18 cellular contexts compared by ENCODE assay signal in genomic region chr11:10926801-10927200, GRCh38.
DNase-seq lines count a peak whose midpoint lies in the region; ATAC-seq and TF ChIP-seq lines count a peak whose summit lies in the region.
"Had no signal": no experiment of that assay in that cellular context is flagged by ENCODE, and none has a peak within 500 bp of the region (broad histone marks: within the 10 kb centered on the region; RNA-seq: fewer than 3 reads in every experiment).

No MANE protein-coding gene starts in this region.

- H3K36me3 Mint-ChIP-seq in activated CD4-positive, alpha-beta memory T cell treated with anti-CD3 and anti-CD28 coated beads for 36 hours = no peaks in the 10 kb centered on the region
- no peaks in the 10 kb centered on the region for H3K36me3 Mint-ChIP-seq in neural progenitor cell

- no peak overlapping the region for H3K4me3 Mint-ChIP-seq in activated CD4-positive, alpha-beta memory T cell treated with anti-CD3 and anti-CD28 coated beads for 36 hours
- no peak overlapping the region for H3K4me3 Mint-ChIP-seq in neural progenitor cell
- H3K4me3 Mint-ChIP-seq: GM23338 had no signal

- H3K9me3 ChIP-seq in PC-3 (ENCODE audit: low read length) = no peaks in the 10 kb centered on the region
- H3K9me3 ChIP-seq in osteoblast (ENCODE audit: low read depth, low read length) = no peaks in the 10 kb centered on the region
- H3K9me3 ChIP-seq in neural progenitor cell (ENCODE audit: low read depth) = no peaks in the 10 kb centered on the region
- H3K9me3 ChIP-seq: SJCRH30, suprapubic skin had no signal

- no peaks in the 10 kb centered on the region for H3K9me3 Mint-ChIP-seq in activated CD4-positive, alpha-beta memory T cell treated with anti-CD3 and anti-CD28 coated beads for 36 hours
- H3K9me3 Mint-ChIP-seq in neural progenitor cell = no peaks in the 10 kb centered on the region
- H3K9me3 Mint-ChIP-seq: GM23338 had no signal

- peak; percentile 17 for ATAC-seq in PC-3
- no peak for ATAC-seq in HG02973 (IDR thresholded peaks at IDR 0.05; ENCODE audit: unreplicated experiment)
- ATAC-seq: GM23338, HepG2 had no signal

- no peak overlapping the region for H2AFZ ChIP-seq in PC-3 (ENCODE audit: low read length)
- H2AFZ ChIP-seq in osteoblast (ENCODE audit: low read length) = no peak overlapping the region
- H2AFZ ChIP-seq in neural progenitor cell (replicated peaks) = no peak overlapping the region

- H3K4me2 ChIP-seq in PC-3 (ENCODE audit: low read length) (peak overlapping the region; percentile 66), osteoblast (ENCODE audit: insufficient read depth, low read length) (peak overlapping the region; percentile 16), neural progenitor cell (no peak overlapping the region)
- H3K4me2 ChIP-seq: GM23338 had no signal

- BruUV-seq in PC-3 (replicated peaks; lab: Mats Ljungman, UMichigan) = no TSS peak

- H3K36me3 ChIP-seq in PC-3 (ENCODE audit: low read depth, low read length) (no peaks in the 10 kb centered on the region), osteoblast (ENCODE audit: insufficient read depth, low read length) (no peaks in the 10 kb centered on the region), neural progenitor cell (no peaks in the 10 kb centered on the region)
- H3K36me3 ChIP-seq: SJCRH30, suprapubic skin had no signal

- TF ChIP-seq CTCF in PC-3 (conservative IDR thresholded peaks at IDR 0.05; ENCODE audit: low read depth, low read length) = no peak
- TF ChIP-seq CTCF in osteoblast (IDR thresholded peaks at IDR 0.05; ENCODE audit: extremely low read depth, low read depth, low read length) = no peak
- no peak for TF ChIP-seq CTCF in neural progenitor cell (IDR thresholded peaks at IDR 0.05)

- H3F3A ChIP-seq in PC-3 (ENCODE audit: low read length, unreplicated experiment) (peaks cover 11% of the 10 kb centered on the region), neural progenitor cell (ENCODE audit: low read depth) (peaks cover 10% of the 10 kb centered on the region)

- DNase-seq in DMS 273 (lab: John Stamatoyannopoulos, UW; ENCODE audit: unreplicated experiment) (peak; percentile 53), PC-3 (peak; percentile 90), cerebellar cortex (ENCODE audit: low spot score) (peak; percentile 23), osteoblast (ENCODE audit: insufficient read length, low spot score, missing footprints) (peak; percentile 80), NCI-H345 treated with DMSO at 0.1 percent for 48 hours (lab: John Stamatoyannopoulos, UW; ENCODE audit: unreplicated experiment) (no peak), neural progenitor cell (ENCODE audit: low spot score) (no peak)
- no peak for DNase-seq in activated CD4-positive, alpha-beta memory T cell treated with anti-CD3 and anti-CD28 coated beads for 36 hours
- DNase-seq: activated CD4-positive, alpha-beta T cell treated with anti-CD3 and anti-CD28 coated beads, Interleukin-2, amount 50 U/mL, for 48 hours; activated effector memory CD4-positive, alpha-beta T cell treated with Interleukin-2 at 50 U/mL for 16 hours; hypothalamus; NCI-H2171 treated with DMSO at 0.1 percent for 48 hours; stimulated activated CD4-positive, alpha-beta T cell treated with anti-CD3 and anti-CD28 coated beads, Interleukin-15, amount 100 ng/mL, for 24 hours had no signal

- intact Hi-C loops in PC-3 (cut with micrococcal nuclease) = loop anchor here (1.0 kb wide), 1 partner anchor 26 kb away; no protein-coding TSS in a partner anchor
- intact Hi-C loops in activated CD4-positive, alpha-beta memory T cell treated with anti-CD3 and anti-CD28 coated beads for 36 hours (cut with micrococcal nuclease) = loop anchor here (1.0 kb wide), 1 partner anchor 916 kb away; no protein-coding TSS in a partner anchor

- H3K27ac ChIP-seq in PC-3 (ENCODE audit: low read length) (peak overlapping the region; percentile 92), osteoblast (ENCODE audit: low read depth, low read length) (peak overlapping the region; percentile 22), neural progenitor cell (no peak overlapping the region)
- H3K27ac ChIP-seq: SJCRH30, suprapubic skin had no signal

- H3K79me2 ChIP-seq in PC-3 (ENCODE audit: low read length) (peaks cover 11% of the 10 kb centered on the region), osteoblast (ENCODE audit: insufficient read depth, low read length) (no peaks in the 10 kb centered on the region), neural progenitor cell (ENCODE audit: low read depth) (no peaks in the 10 kb centered on the region)

- H3K9me2 ChIP-seq in PC-3 (replicated peaks; ENCODE audit: low read length) = no peaks in the 10 kb centered on the region

- H4K20me1 ChIP-seq in PC-3 (ENCODE audit: low read length) = no peaks in the 10 kb centered on the region
- no peaks in the 10 kb centered on the region for H4K20me1 ChIP-seq in osteoblast (ENCODE audit: insufficient read depth, low read length)
- H4K20me1 ChIP-seq in neural progenitor cell (ENCODE audit: low read depth) = no peaks in the 10 kb centered on the region

- peaks cover 15% of the 10 kb centered on the region for H3K27me3 Mint-ChIP-seq in activated CD4-positive, alpha-beta memory T cell treated with anti-CD3 and anti-CD28 coated beads for 36 hours
- H3K27me3 Mint-ChIP-seq in neural progenitor cell (ENCODE audit: insufficient read depth, low read depth) = peaks cover 8% of the 10 kb centered on the region

- POLR2A ChIA-PET in PC-3 (lab: Charles Lee; ENCODE audit: unreplicated experiment) = interaction anchor here (0.6 to 1.5 kb wide), 5 partner anchors 15 to 118 kb away, joined by 3 to 25 read pairs (median 7); partner anchors contain the start of genes EIF4G2 and ZBED5
- POLR2A ChIA-PET in activated CD4-positive, alpha-beta memory T cell treated with anti-CD3 and anti-CD28 coated beads for 36 hours (lab: Charles Lee) = interaction anchor here (1.3 kb wide), 1 partner anchor 117 kb away, joined by 3 read pairs; no protein-coding TSS in a partner anchor

- H3K27me3 ChIP-seq in PC-3 (ENCODE audit: low read length) (no peaks in the 10 kb centered on the region), osteoblast (ENCODE audit: insufficient read depth, low read length) (no peaks in the 10 kb centered on the region), neural progenitor cell (peaks cover 29% of the 10 kb centered on the region)
- H3K27me3 ChIP-seq: SJCRH30, suprapubic skin had no signal

- CTCF ChIA-PET in PC-3 (lab: Charles Lee) = interaction anchor here (0.6 to 1.2 kb wide), 3 partner anchors 27 to 134 kb away, joined by 3 to 4 read pairs (median 3); no protein-coding TSS in a partner anchor
- CTCF ChIA-PET in activated CD4-positive, alpha-beta memory T cell treated with anti-CD3 and anti-CD28 coated beads for 36 hours (lab: Charles Lee) = interaction anchor here (0.5 to 1.2 kb wide), 3 partner anchors 97 to 107 kb away, joined by 3 to 6 read pairs (median 4); no protein-coding TSS in a partner anchor

- no peak overlapping the region for H3K27ac Mint-ChIP-seq in activated CD4-positive, alpha-beta memory T cell treated with anti-CD3 and anti-CD28 coated beads for 36 hours
- H3K27ac Mint-ChIP-seq in neural progenitor cell = no peak overlapping the region
- H3K27ac Mint-ChIP-seq: GM23338, progenitor cell of endocrine pancreas had no signal

- H3K4me3 ChIP-seq in PC-3 (ENCODE audit: low read length) = no peak overlapping the region
- no peak overlapping the region for H3K4me3 ChIP-seq in osteoblast (ENCODE audit: insufficient read depth, low read length)
- no peak overlapping the region for H3K4me3 ChIP-seq in neural progenitor cell
- H3K4me3 ChIP-seq: GM23338, SJCRH30, suprapubic skin had no signal

- H3K9ac ChIP-seq in PC-3 (ENCODE audit: low read length) = peak overlapping the region; percentile 53
- no peak overlapping the region for H3K9ac ChIP-seq in neural progenitor cell

- peaks cover 14% of the 10 kb centered on the region for H3K4me1 Mint-ChIP-seq in activated CD4-positive, alpha-beta memory T cell treated with anti-CD3 and anti-CD28 coated beads for 36 hours (ENCODE audit: low read depth)
- H3K4me1 Mint-ChIP-seq in neural progenitor cell = peaks cover 18% of the 10 kb centered on the region

- H3K4me1 ChIP-seq in PC-3 (ENCODE audit: insufficient read depth, low read length) = peaks cover 60% of the 10 kb centered on the region
- H3K4me1 ChIP-seq in osteoblast (ENCODE audit: insufficient read depth, low read length) = peaks cover 18% of the 10 kb centered on the region
- peaks cover 1% of the 10 kb centered on the region for H3K4me1 ChIP-seq in neural progenitor cell

Comparison
In these comparisons a context has a peak if more than half of its experiments do, and no peak if none do; other contexts are left out.
1. DNase-seq: peak in DMS 273 (single experiment), PC-3 (single experiment), cerebellar cortex (single experiment) and osteoblast (single experiment); none in NCI-H345 treated with DMSO at 0.1 percent for 48 hours (single experiment), activated CD4-positive, alpha-beta memory T cell treated with anti-CD3 and anti-CD28 coated beads for 36 hours (single experiment) and neural progenitor cell (single experiment).